Comparison of ENCODE assay signal across 2 cellular contexts in the genomic region with DNA sequence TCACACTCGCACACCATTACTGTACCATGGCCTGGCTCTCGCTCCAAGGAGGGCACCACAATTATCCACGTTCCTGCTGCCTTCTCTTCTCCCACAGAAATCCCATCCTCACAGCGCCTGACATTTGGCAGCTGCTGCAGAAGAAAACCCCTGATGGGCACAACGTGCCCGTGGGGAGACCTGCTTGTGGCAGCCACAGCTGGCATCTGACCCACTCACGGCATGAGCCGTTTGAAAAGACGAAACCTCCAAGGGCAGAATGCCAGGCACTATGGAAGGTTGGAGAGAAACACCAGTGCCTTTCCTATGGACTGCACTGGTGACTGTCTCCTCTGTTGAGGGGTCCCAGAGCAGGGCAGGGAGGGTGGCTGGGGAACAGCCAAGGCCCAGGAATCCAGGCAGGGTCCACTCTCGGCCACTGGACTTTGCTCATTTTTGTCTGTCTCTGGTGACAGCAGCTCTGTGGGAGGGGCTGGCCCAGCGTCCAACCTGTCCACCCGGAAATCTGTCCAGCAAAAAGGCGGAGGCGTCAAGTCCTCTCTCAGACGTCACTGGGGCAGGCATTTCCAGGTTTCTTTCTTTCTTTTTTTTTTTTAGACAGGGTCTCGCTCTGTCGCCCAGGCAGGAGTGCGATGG.
TF ChIP-seq lines count a peak whose summit lies in the region.

No MANE protein-coding gene starts in this region.

TF ChIP-seq in GM23338, 12 proteins besides CTCF, POLR2A, EP300 and RAD21 (continued from another document):
- TF ChIP-seq, protein P1, sequence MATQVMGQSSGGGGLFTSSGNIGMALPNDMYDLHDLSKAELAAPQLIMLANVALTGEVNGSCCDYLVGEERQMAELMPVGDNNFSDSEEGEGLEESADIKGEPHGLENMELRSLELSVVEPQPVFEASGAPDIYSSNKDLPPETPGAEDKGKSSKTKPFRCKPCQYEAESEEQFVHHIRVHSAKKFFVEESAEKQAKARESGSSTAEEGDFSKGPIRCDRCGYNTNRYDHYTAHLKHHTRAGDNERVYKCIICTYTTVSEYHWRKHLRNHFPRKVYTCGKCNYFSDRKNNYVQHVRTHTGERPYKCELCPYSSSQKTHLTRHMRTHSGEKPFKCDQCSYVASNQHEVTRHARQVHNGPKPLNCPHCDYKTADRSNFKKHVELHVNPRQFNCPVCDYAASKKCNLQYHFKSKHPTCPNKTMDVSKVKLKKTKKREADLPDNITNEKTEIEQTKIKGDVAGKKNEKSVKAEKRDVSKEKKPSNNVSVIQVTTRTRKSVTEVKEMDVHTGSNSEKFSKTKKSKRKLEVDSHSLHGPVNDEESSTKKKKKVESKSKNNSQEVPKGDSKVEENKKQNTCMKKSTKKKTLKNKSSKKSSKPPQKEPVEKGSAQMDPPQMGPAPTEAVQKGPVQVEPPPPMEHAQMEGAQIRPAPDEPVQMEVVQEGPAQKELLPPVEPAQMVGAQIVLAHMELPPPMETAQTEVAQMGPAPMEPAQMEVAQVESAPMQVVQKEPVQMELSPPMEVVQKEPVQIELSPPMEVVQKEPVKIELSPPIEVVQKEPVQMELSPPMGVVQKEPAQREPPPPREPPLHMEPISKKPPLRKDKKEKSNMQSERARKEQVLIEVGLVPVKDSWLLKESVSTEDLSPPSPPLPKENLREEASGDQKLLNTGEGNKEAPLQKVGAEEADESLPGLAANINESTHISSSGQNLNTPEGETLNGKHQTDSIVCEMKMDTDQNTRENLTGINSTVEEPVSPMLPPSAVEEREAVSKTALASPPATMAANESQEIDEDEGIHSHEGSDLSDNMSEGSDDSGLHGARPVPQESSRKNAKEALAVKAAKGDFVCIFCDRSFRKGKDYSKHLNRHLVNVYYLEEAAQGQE (IDR thresholded peaks at IDR 0.05; ENCODE audit: unreplicated experiment), result no peak
- TF ChIP-seq STAT1 (IDR thresholded peaks at IDR 0.05; ENCODE audit: unreplicated experiment) (no peak), POLR2AphosphoS5 (IDR thresholded peaks at IDR 0.05; ENCODE audit: low read depth) (no peak)

TF ChIP-seq in HepG2, 621 proteins besides CTCF, POLR2A, EP300 and RAD21 (continued from another document and continues in another):
- TF ChIP-seq ZNF740 (CRISPR knock-in tag; IDR thresholded peaks at IDR 0.05), result no peak
- TF ChIP-seq, protein P2, sequence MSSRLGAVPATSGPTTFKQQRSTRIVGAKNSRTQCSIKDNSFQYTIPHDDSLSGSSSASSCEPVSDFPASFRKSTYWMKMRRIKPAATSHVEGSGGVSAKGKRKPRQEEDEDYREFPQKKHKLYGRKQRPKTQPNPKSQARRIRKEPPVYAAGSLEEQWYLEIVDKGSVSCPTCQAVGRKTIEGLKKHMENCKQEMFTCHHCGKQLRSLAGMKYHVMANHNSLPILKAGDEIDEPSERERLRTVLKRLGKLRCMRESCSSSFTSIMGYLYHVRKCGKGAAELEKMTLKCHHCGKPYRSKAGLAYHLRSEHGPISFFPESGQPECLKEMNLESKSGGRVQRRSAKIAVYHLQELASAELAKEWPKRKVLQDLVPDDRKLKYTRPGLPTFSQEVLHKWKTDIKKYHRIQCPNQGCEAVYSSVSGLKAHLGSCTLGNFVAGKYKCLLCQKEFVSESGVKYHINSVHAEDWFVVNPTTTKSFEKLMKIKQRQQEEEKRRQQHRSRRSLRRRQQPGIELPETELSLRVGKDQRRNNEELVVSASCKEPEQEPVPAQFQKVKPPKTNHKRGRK (CRISPR knock-in tag; IDR thresholded peaks at IDR 0.05), result no peak
- TF ChIP-seq KMT2A (CRISPR knock-in tag; IDR thresholded peaks at IDR 0.05), result no peak
- peak; percentile 26; the same call in 1 of the 2 replicates for TF ChIP-seq RXRB (CRISPR knock-in tag; IDR thresholded peaks at IDR 0.05; ENCODE audit: borderline replicate concordance)
- no peak for TF ChIP-seq SRSF4 (IDR thresholded peaks at IDR 0.05; ENCODE audit: low read depth, low read length, poor library complexity, severe bottlenecking)
- no peak for TF ChIP-seq TMF1 (CRISPR knock-in tag; IDR thresholded peaks at IDR 0.05; ENCODE audit: low read depth)
- no peak for TF ChIP-seq JUND (CRISPR knock-in tag; IDR thresholded peaks at IDR 0.05)
- TF ChIP-seq, protein P3, sequence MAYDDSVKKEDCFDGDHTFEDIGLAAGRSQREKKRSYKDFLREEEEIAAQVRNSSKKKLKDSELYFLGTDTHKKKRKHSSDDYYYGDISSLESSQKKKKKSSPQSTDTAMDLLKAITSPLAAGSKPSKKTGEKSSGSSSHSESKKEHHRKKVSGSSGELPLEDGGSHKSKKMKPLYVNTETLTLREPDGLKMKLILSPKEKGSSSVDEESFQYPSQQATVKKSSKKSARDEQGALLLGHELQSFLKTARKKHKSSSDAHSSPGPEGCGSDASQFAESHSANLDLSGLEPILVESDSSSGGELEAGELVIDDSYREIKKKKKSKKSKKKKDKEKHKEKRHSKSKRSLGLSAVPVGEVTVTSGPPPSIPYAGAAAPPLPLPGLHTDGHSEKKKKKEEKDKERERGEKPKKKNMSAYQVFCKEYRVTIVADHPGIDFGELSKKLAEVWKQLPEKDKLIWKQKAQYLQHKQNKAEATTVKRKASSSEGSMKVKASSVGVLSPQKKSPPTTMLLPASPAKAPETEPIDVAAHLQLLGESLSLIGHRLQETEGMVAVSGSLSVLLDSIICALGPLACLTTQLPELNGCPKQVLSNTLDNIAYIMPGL (CRISPR knock-in tag; IDR thresholded peaks at IDR 0.05; ENCODE audit: borderline replicate concordance in 1 of 2, low read depth in 1 of 2), result no peak
- TF ChIP-seq RFXANK (CRISPR knock-in tag; IDR thresholded peaks at IDR 0.05), result no peak
- TF ChIP-seq ZNF878 (CRISPR knock-in tag; IDR thresholded peaks at IDR 0.05), result no peak
- no peak for TF ChIP-seq SRSF1 (optimal IDR thresholded peaks at IDR 0.05; ENCODE audit: low read depth, low read length)
- no peak for TF ChIP-seq PTBP1 (IDR thresholded peaks at IDR 0.05; ENCODE audit: low read depth, low read length, poor library complexity, severe bottlenecking)
- TF ChIP-seq ZNF282 (IDR thresholded peaks at IDR 0.05; ENCODE audit: partially characterized antibody), result no peak
- TF ChIP-seq MAFG (CRISPR knock-in tag; IDR thresholded peaks at IDR 0.05), result no peak
- no peak for TF ChIP-seq HIVEP1 (CRISPR knock-in tag; IDR thresholded peaks at IDR 0.05)
- TF ChIP-seq POLR2AphosphoS2 (IDR thresholded peaks at IDR 0.05; ENCODE audit: low read depth, low read length), result no peak
- TF ChIP-seq ZSCAN29 (CRISPR knock-in tag; conservative IDR thresholded peaks at IDR 0.05), result no peak
- no peak for TF ChIP-seq MLLT10 (CRISPR knock-in tag; IDR thresholded peaks at IDR 0.05)
- no peak for TF ChIP-seq CERS6 (CRISPR knock-in tag; IDR thresholded peaks at IDR 0.05)
- TF ChIP-seq, protein P4, sequence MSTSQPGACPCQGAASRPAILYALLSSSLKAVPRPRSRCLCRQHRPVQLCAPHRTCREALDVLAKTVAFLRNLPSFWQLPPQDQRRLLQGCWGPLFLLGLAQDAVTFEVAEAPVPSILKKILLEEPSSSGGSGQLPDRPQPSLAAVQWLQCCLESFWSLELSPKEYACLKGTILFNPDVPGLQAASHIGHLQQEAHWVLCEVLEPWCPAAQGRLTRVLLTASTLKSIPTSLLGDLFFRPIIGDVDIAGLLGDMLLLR (CRISPR knock-in tag; IDR thresholded peaks at IDR 0.05), result no peak
- TF ChIP-seq ZNF225 (CRISPR knock-in tag; IDR thresholded peaks at IDR 0.05), result no peak
- no peak for TF ChIP-seq ADNP (CRISPR knock-in tag; IDR thresholded peaks at IDR 0.05)
- TF ChIP-seq ZNF616 (CRISPR knock-in tag; IDR thresholded peaks at IDR 0.05; ENCODE audit: low read depth), result no peak
- no peak for TF ChIP-seq AKAP8 (CRISPR knock-in tag; IDR thresholded peaks at IDR 0.05)
- no peak for TF ChIP-seq ZBTB34 (CRISPR knock-in tag; IDR thresholded peaks at IDR 0.05)
- no peak for TF ChIP-seq FOXJ3 (CRISPR knock-in tag; IDR thresholded peaks at IDR 0.05; ENCODE audit: borderline replicate concordance)
- no peak for TF ChIP-seq ZNF720 (CRISPR knock-in tag; IDR thresholded peaks at IDR 0.05)
- TF ChIP-seq, protein P5, sequence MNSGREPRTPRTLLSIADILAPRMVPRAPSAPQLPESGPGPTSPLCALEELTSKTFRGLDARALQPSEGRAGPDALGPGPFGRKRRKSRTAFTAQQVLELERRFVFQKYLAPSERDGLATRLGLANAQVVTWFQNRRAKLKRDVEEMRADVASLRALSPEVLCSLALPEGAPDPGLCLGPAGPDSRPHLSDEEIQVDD (CRISPR knock-in tag; IDR thresholded peaks at IDR 0.05; ENCODE audit: borderline replicate concordance), result no peak
- TF ChIP-seq ZNF775 (CRISPR knock-in tag; IDR thresholded peaks at IDR 0.05; ENCODE audit: borderline replicate concordance), result no peak
- TF ChIP-seq IRX3 (CRISPR knock-in tag; IDR thresholded peaks at IDR 0.05; ENCODE audit: borderline replicate concordance, low read depth), result no peak
- no peak for TF ChIP-seq RELA (CRISPR knock-in tag; IDR thresholded peaks at IDR 0.05)
- peak; percentile 83 for TF ChIP-seq ZBTB7B (CRISPR knock-in tag; IDR thresholded peaks at IDR 0.05)
- TF ChIP-seq NONO (IDR thresholded peaks at IDR 0.05), result no peak
- TF ChIP-seq NONO (CRISPR knock-in tag; conservative IDR thresholded peaks at IDR 0.05), result no peak
- TF ChIP-seq MXD3 (CRISPR knock-in tag; IDR thresholded peaks at IDR 0.05), result no peak
- no peak for TF ChIP-seq ZNF318 (CRISPR knock-in tag; IDR thresholded peaks at IDR 0.05)
- no peak for TF ChIP-seq ZNF598 (CRISPR knock-in tag; IDR thresholded peaks at IDR 0.05; ENCODE audit: borderline replicate concordance)
